Comparison of ENCODE assay signal across 8 cellular contexts in the genomic region with DNA sequence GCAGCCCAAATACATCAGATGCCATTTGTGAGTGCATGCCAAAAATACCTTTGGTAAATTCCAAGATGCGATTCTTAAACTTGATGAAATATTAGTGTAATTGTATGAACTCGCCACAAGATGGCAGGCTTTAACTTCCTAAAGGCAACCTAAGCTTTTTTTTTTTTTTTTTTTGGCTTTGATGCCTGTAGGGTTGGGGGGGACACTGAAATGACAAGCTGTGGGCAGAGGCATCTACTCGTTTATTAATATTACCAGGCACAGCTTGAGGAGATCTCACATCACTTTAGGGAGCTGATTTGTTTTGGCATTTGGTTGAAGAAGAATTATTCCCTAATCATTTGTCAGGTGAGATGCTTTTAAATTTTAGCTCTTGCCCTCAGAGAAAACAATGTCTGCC.
DNase-seq lines count a peak whose midpoint lies in the region; ATAC-seq and TF ChIP-seq lines count a peak whose summit lies in the region.

No MANE protein-coding gene starts in this region.

- H3K4me3 ChIP-seq in left ventricle myocardium inferior (no peak overlapping the region), Peyer's patch (no peak overlapping the region), endodermal cell (ENCODE audit: low read length) (no peak overlapping the region)

- no peaks in the 10 kb centered on the region for H3K4me1 ChIP-seq in left ventricle myocardium inferior
- peaks cover 0 to 5% (median 0%) of the 10 kb centered on the region in 4 donors for H3K4me1 ChIP-seq in Peyer's patch
- peaks cover 13% of the 10 kb centered on the region for H3K4me1 ChIP-seq in endodermal cell (ENCODE audit: control insufficient read depth, insufficient read depth, low read length)

- no peak overlapping the region for H3K27ac ChIP-seq in left ventricle myocardium inferior (replicated peaks)
- H3K27ac ChIP-seq in Peyer's patch, result no peak overlapping the region
- no peak overlapping the region for H3K27ac ChIP-seq in endodermal cell (ENCODE audit: low read depth, low read length)

- H3K4me3 Mint-ChIP-seq in endodermal cell (no peak overlapping the region), nephron (peak overlapping the region; percentile 25 to 50 (median 33))

- H3K9me3 ChIP-seq in left ventricle myocardium inferior (replicated peaks) (peaks cover 1% of the 10 kb centered on the region), Peyer's patch (no peaks in the 10 kb centered on the region), endodermal cell (ENCODE audit: control insufficient read depth, low read length) (peaks cover under 1% of the 10 kb centered on the region)

- peak; percentile 73 for TF ChIP-seq CTCF in left ventricle myocardium inferior (IDR thresholded peaks at IDR 0.05; ENCODE audit: borderline replicate concordance)
- peak in 5 of 6 experiments; percentile 40 to 67 (median 58) for TF ChIP-seq CTCF in Peyer's patch (IDR thresholded peaks at IDR 0.05)
- TF ChIP-seq CTCF in endodermal cell (conservative IDR thresholded peaks at IDR 0.05), result peak; percentile 83
- peak; percentile 72 to 79 (median 77) for TF ChIP-seq CTCF in nephron (IDR thresholded peaks at IDR 0.05; ENCODE audit: unreplicated experiment in 3 of 3)

- ATAC-seq in Right ventricle myocardium superior (ENCODE audit: poor library complexity) (no peak), HG02798 (IDR thresholded peaks at IDR 0.05; ENCODE audit: poor library complexity, unreplicated experiment) (no peak), HG03442 (IDR thresholded peaks at IDR 0.05; ENCODE audit: unreplicated experiment) (no peak)

- 0 to 11% methylated on average over 2 to 3 of the region's 3 CpGs for WGBS in endodermal cell (ENCODE audit: insufficient coverage in 1 of 2, insufficient read length in 1 of 2), 2 experiments

- H3K9me3 Mint-ChIP-seq in endodermal cell, result no peaks in the 10 kb centered on the region
- H3K9me3 Mint-ChIP-seq in nephron, result no peaks in the 10 kb centered on the region

- H3K4me1 Mint-ChIP-seq in endodermal cell, result peaks cover 32% of the 10 kb centered on the region
- peaks cover 21% of the 10 kb centered on the region for H3K4me1 Mint-ChIP-seq in nephron

- TF ChIP-seq POLR2A in Peyer's patch (IDR thresholded peaks at IDR 0.05), result no peak

- H3K36me3 ChIP-seq in left ventricle myocardium inferior (no peaks in the 10 kb centered on the region), Peyer's patch (no peaks in the 10 kb centered on the region), endodermal cell (ENCODE audit: control insufficient read depth, insufficient read depth, low read length) (no peaks in the 10 kb centered on the region)

- H3K27ac Mint-ChIP-seq in endodermal cell (no peak overlapping the region), nephron (peak overlapping the region; percentile 70 to 93 (median 81))

- H3K36me3 Mint-ChIP-seq in endodermal cell (ENCODE audit: low read depth) (no peaks in the 10 kb centered on the region), nephron (ENCODE audit: low read depth) (no peaks in the 10 kb centered on the region)

- intact Hi-C loops in left ventricle myocardium inferior (cut with micrococcal nuclease), result no loop called here
- intact Hi-C loops in Right ventricle myocardium superior (cut with DNase I), result no loop called here

- H3K27me3 ChIP-seq in left ventricle myocardium inferior (ENCODE audit: low read depth) (peaks cover 6% of the 10 kb centered on the region), Peyer's patch (no peaks in the 10 kb centered on the region), endodermal cell (ENCODE audit: control insufficient read depth, insufficient read depth, low read length, poor library complexity, severe bottlenecking) (no peaks in the 10 kb centered on the region)

- no peak for DNase-seq in left ventricle myocardium inferior
- no peak for DNase-seq in Right ventricle myocardium superior
- DNase-seq in Kasumi-1 (lab: John Stamatoyannopoulos, UW), result peak; percentile 52 to 76
- no peak for DNase-seq in Peyer's patch
- no peak for DNase-seq in endodermal cell

- H3K27me3 Mint-ChIP-seq in endodermal cell (ENCODE audit: insufficient read depth) (peaks cover 1% of the 10 kb centered on the region), nephron (ENCODE audit: low read depth) (peaks cover 3% of the 10 kb centered on the region)

- no peak overlapping the region for H3K9ac ChIP-seq in endodermal cell (ENCODE audit: extremely low read depth, low read length, poor library complexity, severe bottlenecking)

Comparison
In these comparisons a context has a peak if more than half of its experiments do, and no peak if none do; other contexts are left out.
1. DNase-seq: peak in Kasumi-1 (2 of 2); none in left ventricle myocardium inferior (single experiment), Right ventricle myocardium superior (single experiment), Peyer's patch (0 of 3) and endodermal cell (single experiment).
2. Peak in every context shown above with its lines, with median percentiles within 50 percentile points of each other: CTCF ChIP-seq.